In the genomic region with DNA sequence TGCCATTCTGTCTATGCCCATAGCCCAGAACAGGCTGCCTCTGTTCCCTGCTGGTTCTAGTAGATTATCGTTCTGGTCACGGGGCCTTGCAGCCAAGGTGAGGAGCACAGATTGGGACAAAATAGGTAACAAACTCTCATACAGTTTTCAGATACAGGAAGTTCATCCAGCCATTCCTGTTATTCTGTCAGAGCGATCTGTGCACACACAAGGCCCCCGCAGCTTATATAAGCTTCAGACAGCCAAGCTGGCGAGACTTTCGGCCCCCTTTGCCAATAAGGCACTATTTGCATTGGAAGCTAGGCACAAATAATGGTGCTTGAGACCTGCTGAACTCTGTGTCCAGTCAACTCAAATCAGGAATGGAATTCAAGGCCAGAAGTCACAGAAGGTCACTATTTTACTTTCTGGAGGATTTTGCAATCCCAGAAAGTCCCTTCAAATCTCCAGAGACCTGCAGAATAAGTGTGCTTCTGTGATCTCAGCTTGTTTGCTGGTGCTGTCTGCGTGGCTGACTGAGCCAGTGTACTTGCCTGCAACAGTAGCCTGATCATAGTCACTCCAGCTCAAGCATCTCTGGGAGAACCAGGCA, we compare ENCODE assay signal across 1 cellular context.
TF ChIP-seq lines count a peak whose summit lies in the region.

No MANE protein-coding gene starts in this region.

TF ChIP-seq in HepG2, 621 proteins besides CTCF, POLR2A, EP300 and RAD21 (continued from another document and continues in another):
- TF ChIP-seq, protein P1, sequence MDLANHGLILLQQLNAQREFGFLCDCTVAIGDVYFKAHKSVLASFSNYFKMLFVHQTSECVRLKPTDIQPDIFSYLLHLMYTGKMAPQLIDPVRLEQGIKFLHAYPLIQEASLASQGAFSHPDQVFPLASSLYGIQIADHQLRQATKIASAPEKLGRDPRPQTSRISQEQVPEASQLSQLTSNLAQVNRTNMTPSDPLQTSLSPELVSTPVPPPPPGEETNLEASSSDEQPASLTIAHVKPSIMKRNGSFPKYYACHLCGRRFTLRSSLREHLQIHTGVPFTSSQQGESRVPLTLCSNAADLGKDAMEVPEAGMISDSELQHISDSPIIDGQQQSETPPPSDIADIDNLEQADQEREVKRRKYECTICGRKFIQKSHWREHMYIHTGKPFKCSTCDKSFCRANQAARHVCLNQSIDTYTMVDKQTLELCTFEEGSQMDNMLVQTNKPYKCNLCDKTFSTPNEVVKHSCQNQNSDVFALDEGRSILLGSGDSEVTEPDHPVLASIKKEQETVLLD (CRISPR knock-in tag; IDR thresholded peaks at IDR 0.05; ENCODE audit: low read depth) = no peak
- TF ChIP-seq SMAD1 (CRISPR knock-in tag; IDR thresholded peaks at IDR 0.05; ENCODE audit: borderline replicate concordance, low read depth) (no peak), ZNF350 (CRISPR knock-in tag; IDR thresholded peaks at IDR 0.05; ENCODE audit: borderline replicate concordance, low read depth) (no peak; the same call in 1 of the 2 replicates), ZFP82 (CRISPR knock-in tag; IDR thresholded peaks at IDR 0.05; ENCODE audit: borderline replicate concordance) (no peak), PHF5A (CRISPR knock-in tag; IDR thresholded peaks at IDR 0.05; ENCODE audit: low read depth, unreplicated experiment) (no peak), ZNF629 (CRISPR knock-in tag; conservative IDR thresholded peaks at IDR 0.05) (0 out of 2 replicates have a peak, but pooled peaks have one; percentile 9), ZNF788 (CRISPR knock-in tag; IDR thresholded peaks at IDR 0.05; ENCODE audit: borderline replicate concordance) (0 out of 2 replicates have a peak, but pooled peaks have one; percentile 28), ISX (CRISPR knock-in tag; conservative IDR thresholded peaks at IDR 0.05) (no peak), SRSF1 (optimal IDR thresholded peaks at IDR 0.05; ENCODE audit: low read depth, low read length) (no peak), TAF1 (CRISPR knock-in tag; IDR thresholded peaks at IDR 0.05) (no peak), SATB2 (CRISPR knock-in tag; IDR thresholded peaks at IDR 0.05) (no peak), SSRP1 (CRISPR knock-in tag; IDR thresholded peaks at IDR 0.05) (no peak), ZNF607 (CRISPR knock-in tag; IDR thresholded peaks at IDR 0.05; ENCODE audit: borderline replicate concordance) (no peak), ZNF383 (CRISPR knock-in tag; IDR thresholded peaks at IDR 0.05; ENCODE audit: borderline replicate concordance) (no peak), MED1 (CRISPR knock-in tag; IDR thresholded peaks at IDR 0.05) (no peak; the same call in 1 of the 2 replicates), RAD51 (IDR thresholded peaks at IDR 0.05; ENCODE audit: borderline replicate concordance) (no peak), ATF7-NPFF (CRISPR knock-in tag; IDR thresholded peaks at IDR 0.05; ENCODE audit: low read depth) (no peak), TBP (CRISPR knock-in tag; IDR thresholded peaks at IDR 0.05) (no peak), RBAK (CRISPR knock-in tag; IDR thresholded peaks at IDR 0.05) (0 out of 2 replicates have a peak, but pooled peaks have one; percentile 41), ZNF510 (CRISPR knock-in tag; IDR thresholded peaks at IDR 0.05; ENCODE audit: low read depth) (no peak), RBM22 (optimal IDR thresholded peaks at IDR 0.05; ENCODE audit: low read length) (no peak), NCOR1 (IDR thresholded peaks at IDR 0.05; ENCODE audit: borderline replicate concordance, low read length) (peak; percentile 78; the same call in 1 of the 2 replicates), SOX5 (CRISPR knock-in tag; IDR thresholded peaks at IDR 0.05; ENCODE audit: borderline replicate concordance) (peak; percentile 66; the same call in 1 of the 2 replicates), ZFP41 (CRISPR knock-in tag; IDR thresholded peaks at IDR 0.05; ENCODE audit: borderline replicate concordance) (no peak), ZNF34 (CRISPR knock-in tag; IDR thresholded peaks at IDR 0.05; ENCODE audit: borderline replicate concordance) (no peak), ZNF451 (CRISPR knock-in tag; IDR thresholded peaks at IDR 0.05) (no peak), ZNF883 (CRISPR knock-in tag; IDR thresholded peaks at IDR 0.05; ENCODE audit: not compliant biosample characterization) (no peak), FLYWCH1 (CRISPR knock-in tag; IDR thresholded peaks at IDR 0.05) (no peak), HOXA7 (CRISPR knock-in tag; IDR thresholded peaks at IDR 0.05) (no peak), SCMH1 (CRISPR knock-in tag; IDR thresholded peaks at IDR 0.05; ENCODE audit: borderline replicate concordance) (no peak), NCOA2 (CRISPR knock-in tag; IDR thresholded peaks at IDR 0.05) (peak; percentile 86), ZNF83 (CRISPR knock-in tag; IDR thresholded peaks at IDR 0.05; ENCODE audit: borderline replicate concordance) (no peak)
- TF ChIP-seq, protein P2, sequence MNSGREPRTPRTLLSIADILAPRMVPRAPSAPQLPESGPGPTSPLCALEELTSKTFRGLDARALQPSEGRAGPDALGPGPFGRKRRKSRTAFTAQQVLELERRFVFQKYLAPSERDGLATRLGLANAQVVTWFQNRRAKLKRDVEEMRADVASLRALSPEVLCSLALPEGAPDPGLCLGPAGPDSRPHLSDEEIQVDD (CRISPR knock-in tag; IDR thresholded peaks at IDR 0.05; ENCODE audit: borderline replicate concordance) = no peak
- TF ChIP-seq, protein P3, sequence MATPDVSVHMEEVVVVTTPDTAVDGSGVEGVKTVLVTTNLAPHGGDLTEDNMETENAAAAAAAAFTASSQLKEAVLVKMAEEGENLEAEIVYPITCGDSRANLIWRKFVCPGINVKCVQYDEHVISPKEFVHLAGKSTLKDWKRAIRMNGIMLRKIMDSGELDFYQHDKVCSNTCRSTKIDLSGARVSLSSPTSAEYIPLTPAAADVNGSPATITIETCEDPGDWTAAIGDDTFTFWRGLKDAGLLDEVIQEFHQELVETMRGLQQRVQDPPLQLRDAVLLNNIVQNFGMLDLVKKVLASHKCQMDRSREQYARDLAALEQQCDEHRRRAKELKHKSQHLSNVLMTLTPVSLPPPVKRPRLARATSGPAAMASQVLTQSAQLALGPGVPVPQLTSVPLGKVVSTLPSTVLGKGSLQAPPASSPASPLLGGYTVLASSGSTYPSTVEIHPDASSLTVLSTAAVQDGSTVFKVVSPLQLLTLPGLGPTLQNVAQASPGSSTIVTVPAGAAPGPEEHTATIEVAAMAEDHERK (CRISPR knock-in tag; IDR thresholded peaks at IDR 0.05; ENCODE audit: low read depth) = no peak
- TF ChIP-seq, protein P4, sequence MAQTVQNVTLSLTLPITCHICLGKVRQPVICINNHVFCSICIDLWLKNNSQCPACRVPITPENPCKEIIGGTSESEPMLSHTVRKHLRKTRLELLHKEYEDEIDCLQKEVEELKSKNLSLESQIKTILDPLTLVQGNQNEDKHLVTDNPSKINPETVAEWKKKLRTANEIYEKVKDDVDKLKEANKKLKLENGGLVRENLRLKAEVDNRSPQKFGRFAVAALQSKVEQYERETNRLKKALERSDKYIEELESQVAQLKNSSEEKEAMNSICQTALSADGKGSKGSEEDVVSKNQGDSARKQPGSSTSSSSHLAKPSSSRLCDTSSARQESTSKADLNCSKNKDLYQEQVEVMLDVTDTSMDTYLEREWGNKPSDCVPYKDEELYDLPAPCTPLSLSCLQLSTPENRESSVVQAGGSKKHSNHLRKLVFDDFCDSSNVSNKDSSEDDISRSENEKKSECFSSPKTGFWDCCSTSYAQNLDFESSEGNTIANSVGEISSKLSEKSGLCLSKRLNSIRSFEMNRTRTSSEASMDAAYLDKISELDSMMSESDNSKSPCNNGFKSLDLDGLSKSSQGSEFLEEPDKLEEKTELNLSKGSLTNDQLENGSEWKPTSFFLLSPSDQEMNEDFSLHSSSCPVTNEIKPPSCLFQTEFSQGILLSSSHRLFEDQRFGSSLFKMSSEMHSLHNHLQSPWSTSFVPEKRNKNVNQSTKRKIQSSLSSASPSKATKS (CRISPR knock-in tag; IDR thresholded peaks at IDR 0.05) = no peak; the same call in 1 of the 2 replicates
- TF ChIP-seq, protein P5, sequence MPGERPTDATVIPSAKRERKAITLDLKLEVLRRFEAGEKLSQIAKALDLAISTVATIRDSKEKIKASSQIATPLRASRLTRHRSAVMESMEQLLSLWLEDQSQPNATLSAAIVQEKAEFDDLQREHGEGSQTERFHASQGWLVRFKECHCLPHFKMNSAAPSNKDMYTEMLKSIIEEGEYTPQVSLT (CRISPR knock-in tag; IDR thresholded peaks at IDR 0.05; ENCODE audit: borderline replicate concordance, low read depth) = no peak
- TF ChIP-seq, protein P6, sequence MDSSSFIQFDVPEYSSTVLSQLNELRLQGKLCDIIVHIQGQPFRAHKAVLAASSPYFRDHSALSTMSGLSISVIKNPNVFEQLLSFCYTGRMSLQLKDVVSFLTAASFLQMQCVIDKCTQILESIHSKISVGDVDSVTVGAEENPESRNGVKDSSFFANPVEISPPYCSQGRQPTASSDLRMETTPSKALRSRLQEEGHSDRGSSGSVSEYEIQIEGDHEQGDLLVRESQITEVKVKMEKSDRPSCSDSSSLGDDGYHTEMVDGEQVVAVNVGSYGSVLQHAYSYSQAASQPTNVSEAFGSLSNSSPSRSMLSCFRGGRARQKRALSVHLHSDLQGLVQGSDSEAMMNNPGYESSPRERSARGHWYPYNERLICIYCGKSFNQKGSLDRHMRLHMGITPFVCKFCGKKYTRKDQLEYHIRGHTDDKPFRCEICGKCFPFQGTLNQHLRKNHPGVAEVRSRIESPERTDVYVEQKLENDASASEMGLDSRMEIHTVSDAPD (CRISPR knock-in tag; IDR thresholded peaks at IDR 0.05) = peak; percentile 92
- TF ChIP-seq, protein P7, sequence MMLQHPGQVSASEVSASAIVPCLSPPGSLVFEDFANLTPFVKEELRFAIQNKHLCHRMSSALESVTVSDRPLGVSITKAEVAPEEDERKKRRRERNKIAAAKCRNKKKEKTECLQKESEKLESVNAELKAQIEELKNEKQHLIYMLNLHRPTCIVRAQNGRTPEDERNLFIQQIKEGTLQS (CRISPR knock-in tag; IDR thresholded peaks at IDR 0.05) = no peak
- TF ChIP-seq, protein P8, sequence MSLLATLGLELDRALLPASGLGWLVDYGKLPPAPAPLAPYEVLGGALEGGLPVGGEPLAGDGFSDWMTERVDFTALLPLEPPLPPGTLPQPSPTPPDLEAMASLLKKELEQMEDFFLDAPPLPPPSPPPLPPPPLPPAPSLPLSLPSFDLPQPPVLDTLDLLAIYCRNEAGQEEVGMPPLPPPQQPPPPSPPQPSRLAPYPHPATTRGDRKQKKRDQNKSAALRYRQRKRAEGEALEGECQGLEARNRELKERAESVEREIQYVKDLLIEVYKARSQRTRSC (CRISPR knock-in tag; IDR thresholded peaks at IDR 0.05; ENCODE audit: low read depth) = no peak
- TF ChIP-seq, protein P9, sequence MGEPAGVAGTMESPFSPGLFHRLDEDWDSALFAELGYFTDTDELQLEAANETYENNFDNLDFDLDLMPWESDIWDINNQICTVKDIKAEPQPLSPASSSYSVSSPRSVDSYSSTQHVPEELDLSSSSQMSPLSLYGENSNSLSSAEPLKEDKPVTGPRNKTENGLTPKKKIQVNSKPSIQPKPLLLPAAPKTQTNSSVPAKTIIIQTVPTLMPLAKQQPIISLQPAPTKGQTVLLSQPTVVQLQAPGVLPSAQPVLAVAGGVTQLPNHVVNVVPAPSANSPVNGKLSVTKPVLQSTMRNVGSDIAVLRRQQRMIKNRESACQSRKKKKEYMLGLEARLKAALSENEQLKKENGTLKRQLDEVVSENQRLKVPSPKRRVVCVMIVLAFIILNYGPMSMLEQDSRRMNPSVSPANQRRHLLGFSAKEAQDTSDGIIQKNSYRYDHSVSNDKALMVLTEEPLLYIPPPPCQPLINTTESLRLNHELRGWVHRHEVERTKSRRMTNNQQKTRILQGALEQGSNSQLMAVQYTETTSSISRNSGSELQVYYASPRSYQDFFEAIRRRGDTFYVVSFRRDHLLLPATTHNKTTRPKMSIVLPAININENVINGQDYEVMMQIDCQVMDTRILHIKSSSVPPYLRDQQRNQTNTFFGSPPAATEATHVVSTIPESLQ (CRISPR knock-in tag; conservative IDR thresholded peaks at IDR 0.05) = no peak
- TF ChIP-seq, protein P10, sequence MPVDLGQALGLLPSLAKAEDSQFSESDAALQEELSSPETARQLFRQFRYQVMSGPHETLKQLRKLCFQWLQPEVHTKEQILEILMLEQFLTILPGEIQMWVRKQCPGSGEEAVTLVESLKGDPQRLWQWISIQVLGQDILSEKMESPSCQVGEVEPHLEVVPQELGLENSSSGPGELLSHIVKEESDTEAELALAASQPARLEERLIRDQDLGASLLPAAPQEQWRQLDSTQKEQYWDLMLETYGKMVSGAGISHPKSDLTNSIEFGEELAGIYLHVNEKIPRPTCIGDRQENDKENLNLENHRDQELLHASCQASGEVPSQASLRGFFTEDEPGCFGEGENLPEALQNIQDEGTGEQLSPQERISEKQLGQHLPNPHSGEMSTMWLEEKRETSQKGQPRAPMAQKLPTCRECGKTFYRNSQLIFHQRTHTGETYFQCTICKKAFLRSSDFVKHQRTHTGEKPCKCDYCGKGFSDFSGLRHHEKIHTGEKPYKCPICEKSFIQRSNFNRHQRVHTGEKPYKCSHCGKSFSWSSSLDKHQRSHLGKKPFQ (CRISPR knock-in tag; IDR thresholded peaks at IDR 0.05; ENCODE audit: insufficient replicate concordance) = no peak
- TF ChIP-seq, protein P11, sequence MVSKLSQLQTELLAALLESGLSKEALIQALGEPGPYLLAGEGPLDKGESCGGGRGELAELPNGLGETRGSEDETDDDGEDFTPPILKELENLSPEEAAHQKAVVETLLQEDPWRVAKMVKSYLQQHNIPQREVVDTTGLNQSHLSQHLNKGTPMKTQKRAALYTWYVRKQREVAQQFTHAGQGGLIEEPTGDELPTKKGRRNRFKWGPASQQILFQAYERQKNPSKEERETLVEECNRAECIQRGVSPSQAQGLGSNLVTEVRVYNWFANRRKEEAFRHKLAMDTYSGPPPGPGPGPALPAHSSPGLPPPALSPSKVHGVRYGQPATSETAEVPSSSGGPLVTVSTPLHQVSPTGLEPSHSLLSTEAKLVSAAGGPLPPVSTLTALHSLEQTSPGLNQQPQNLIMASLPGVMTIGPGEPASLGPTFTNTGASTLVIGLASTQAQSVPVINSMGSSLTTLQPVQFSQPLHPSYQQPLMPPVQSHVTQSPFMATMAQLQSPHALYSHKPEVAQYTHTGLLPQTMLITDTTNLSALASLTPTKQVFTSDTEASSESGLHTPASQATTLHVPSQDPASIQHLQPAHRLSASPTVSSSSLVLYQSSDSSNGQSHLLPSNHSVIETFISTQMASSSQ (IDR thresholded peaks at IDR 0.05; ENCODE audit: low read depth) = no peak
- TF ChIP-seq, protein P11 (CRISPR knock-in tag; IDR thresholded peaks at IDR 0.05; ENCODE audit: borderline replicate concordance) = peak; percentile 39; the same call in 1 of the 2 replicates
